ENCODE assay signal across 1 cellular context in the genomic region with DNA sequence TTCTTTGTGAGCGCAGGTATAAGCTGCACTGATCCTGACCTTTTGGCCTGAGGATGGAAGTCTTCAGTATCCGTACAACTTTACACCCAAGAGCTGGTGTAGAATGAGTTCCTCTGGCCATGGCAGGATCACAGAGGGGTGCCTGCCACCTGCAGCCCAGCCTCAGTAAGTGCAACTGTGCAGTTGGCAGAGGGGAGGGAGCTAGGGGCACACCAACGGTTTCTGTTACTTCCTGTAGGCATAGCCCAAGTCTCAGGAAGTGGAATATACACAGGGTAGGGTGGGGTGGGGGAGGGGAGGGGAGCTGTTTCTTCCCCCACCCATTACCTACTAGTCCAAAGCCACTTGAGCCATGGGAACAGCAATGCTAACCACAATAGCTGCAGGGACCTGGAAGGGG.
TF ChIP-seq lines count a peak whose summit lies in the region.

No MANE protein-coding gene starts in this region.

TF ChIP-seq in WTC11, 78 proteins besides CTCF, POLR2A, EP300 and RAD21 (continued from another document):
- TF ChIP-seq, protein P1, sequence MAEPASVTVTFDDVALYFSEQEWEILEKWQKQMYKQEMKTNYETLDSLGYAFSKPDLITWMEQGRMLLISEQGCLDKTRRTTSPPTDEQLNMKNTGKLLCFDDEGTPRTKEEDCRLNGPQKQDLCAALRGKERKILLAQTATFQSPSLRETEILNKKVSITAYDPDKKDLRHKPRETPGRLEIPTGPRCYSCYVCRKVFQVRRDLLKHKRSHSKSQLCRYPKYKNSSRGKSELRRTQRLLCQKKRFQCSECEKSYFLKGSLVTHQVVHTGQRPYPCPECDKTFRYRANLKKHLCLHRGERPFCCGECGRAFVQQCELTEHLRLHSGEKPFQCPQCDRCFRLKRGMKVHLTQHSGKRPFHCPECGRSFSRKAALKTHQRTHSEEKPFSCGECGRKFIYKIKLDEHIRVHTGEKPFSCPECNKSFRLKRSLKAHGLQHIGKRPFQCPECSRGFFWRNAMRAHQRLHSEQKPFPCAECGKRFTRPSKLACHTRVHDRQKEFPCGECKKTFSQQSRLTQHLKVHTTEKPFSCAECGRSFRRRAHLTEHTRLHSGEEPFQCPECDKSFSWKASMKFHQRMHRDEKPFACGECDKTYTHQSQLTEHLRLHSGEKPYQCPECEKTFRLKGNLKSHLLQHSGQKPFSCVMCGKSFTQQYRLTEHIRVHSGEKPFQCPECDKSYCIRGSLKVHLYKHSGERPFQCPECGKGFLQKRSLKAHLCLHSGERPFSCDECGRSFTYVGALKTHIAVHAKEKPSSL (CRISPR knock-in tag; conservative IDR thresholded peaks at IDR 0.05), result no peak
- TF ChIP-seq ZNF232 (CRISPR knock-in tag; IDR thresholded peaks at IDR 0.05), result no peak
